Comparison of ENCODE assay signal across 8 cellular contexts in the genomic region with DNA sequence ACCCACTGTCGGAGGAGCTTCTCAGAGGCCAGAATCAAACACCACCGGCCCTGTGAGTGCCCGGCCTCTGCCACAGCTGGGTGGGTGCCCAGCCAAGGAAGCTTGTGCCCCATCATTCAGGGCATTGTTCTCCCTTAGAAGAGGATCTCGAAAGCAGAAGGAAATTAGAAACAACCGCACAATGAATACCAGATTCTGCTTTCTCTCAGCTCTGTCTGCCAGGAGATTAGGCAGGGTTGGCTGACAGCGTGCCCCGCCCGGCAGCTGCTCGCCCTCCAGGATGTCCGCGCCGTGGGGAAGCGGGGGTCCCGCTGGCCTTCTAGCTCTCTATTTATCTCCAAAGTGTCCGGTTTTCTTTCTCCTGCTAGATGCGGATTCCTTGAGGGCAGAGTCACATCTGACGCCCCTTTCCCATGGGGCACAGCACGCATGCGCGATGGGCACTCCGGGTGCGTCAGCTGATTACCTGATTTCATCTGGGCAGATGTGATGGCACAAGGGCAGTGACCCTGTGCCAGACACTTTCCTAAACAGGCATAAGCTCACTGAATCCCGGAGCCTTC. TPM values are rescaled to one million over a fixed set of nuclear protein-coding genes. Genes with fewer than 3 reads are reported as not detected.
A peak's percentile ranks its signal among the peaks of the same experiment; 100 is the strongest.
DNase-seq lines count a peak whose midpoint lies in the region; ATAC-seq and TF ChIP-seq lines count a peak whose summit lies in the region.

No MANE protein-coding gene starts in this region.

- ATAC-seq in left ventricle myocardium superior: peak; percentile 76
- ATAC-seq in GM19324 (IDR thresholded peaks at IDR 0.05; ENCODE audit: low FRiP score, unreplicated experiment): no peak

- no peaks in the 10 kb centered on the region for H3K9me3 ChIP-seq in adipocyte (ENCODE audit: control insufficient read depth, low read length)

- peaks cover 7% of the 10 kb centered on the region for H3K4me1 Mint-ChIP-seq in Calu3 (ENCODE audit: low read depth, unreplicated experiment)

- CTCF ChIA-PET in Calu3 (lab: Charles Lee): interaction anchor here (0.9 to 1.5 kb wide), 2 partner anchors 14 to 98 kb away, joined by 3 read pairs; no protein-coding TSS in a partner anchor

- H3K9me3 Mint-ChIP-seq in Calu3 (ENCODE audit: low read depth, unreplicated experiment): no peaks in the 10 kb centered on the region

- peaks cover 9% of the 10 kb centered on the region for H3K27me3 Mint-ChIP-seq in Calu3 (ENCODE audit: unreplicated experiment)

- intact Hi-C loops in left ventricle myocardium superior (cut with micrococcal nuclease) (no loop called here), Calu3 (cut with micrococcal nuclease; ENCODE audit: unreplicated experiment) (no loop called here)

- H3K9ac ChIP-seq in adipocyte (ENCODE audit: low read length): peak overlapping the region; percentile 86

- peaks cover 46% of the 10 kb centered on the region for H3K4me1 ChIP-seq in adipocyte (ENCODE audit: control insufficient read depth, insufficient read depth, low read length)

- H3K36me3 ChIP-seq in adipocyte (ENCODE audit: control insufficient read depth, insufficient read depth, low read length, severe bottlenecking): no peaks in the 10 kb centered on the region

- peak overlapping the region; percentile 76 for H3K4me3 ChIP-seq in adipocyte (ENCODE audit: low read length)

- H3K4me3 Mint-ChIP-seq in Calu3 (ENCODE audit: low read depth, unreplicated experiment): no peak overlapping the region

- DNase-seq in NCI-H1417 (lab: John Stamatoyannopoulos, UW) (peak; percentile 41 to 88 (median 81)), NCI-H1417 treated with DMSO at 0.1 percent for 48 hours (lab: John Stamatoyannopoulos, UW) (no peak), RPMI8226 (peak; percentile 81), adipocyte (ENCODE audit: low read depth) (no peak), left ventricle myocardium superior (peak; percentile 78), putamen (ENCODE audit: low spot score) (peak; percentile 71), Calu3 (no peak)

- BruUV-seq in Calu3 (replicated peaks; lab: Mats Ljungman, UMichigan): no TSS peak

- H3K36me3 Mint-ChIP-seq in Calu3 (ENCODE audit: insufficient read depth, unreplicated experiment): no peaks in the 10 kb centered on the region

- H3K27ac Mint-ChIP-seq in Calu3 (ENCODE audit: unreplicated experiment): no peak overlapping the region

- H3K27me3 ChIP-seq in adipocyte (replicated peaks; ENCODE audit: control insufficient read depth, insufficient read depth, low read length): no peaks in the 10 kb centered on the region

- no peak for TF ChIP-seq CTCF in Calu3 (IDR thresholded peaks at IDR 0.05; ENCODE audit: unreplicated experiment)

RNA-seq across cellular contexts. Expression of a gene that starts 25.5 kb away (rescaled TPM):
- not detected for total RNA-seq in left ventricle myocardium superior
- total RNA-seq in Calu3 (2022): not detected in 2 replicates

Comparison
In these comparisons a context has a peak if more than half of its experiments do, and no peak if none do; other contexts are left out.
1. DNase-seq: peak in NCI-H1417 (3 of 3), RPMI8226 (single experiment), left ventricle myocardium superior (single experiment) and putamen (single experiment); none in NCI-H1417 treated with DMSO at 0.1 percent for 48 hours (single experiment), adipocyte (single experiment) and Calu3 (single experiment).